1 cellular context compared by ENCODE assay signal in the genomic region with DNA sequence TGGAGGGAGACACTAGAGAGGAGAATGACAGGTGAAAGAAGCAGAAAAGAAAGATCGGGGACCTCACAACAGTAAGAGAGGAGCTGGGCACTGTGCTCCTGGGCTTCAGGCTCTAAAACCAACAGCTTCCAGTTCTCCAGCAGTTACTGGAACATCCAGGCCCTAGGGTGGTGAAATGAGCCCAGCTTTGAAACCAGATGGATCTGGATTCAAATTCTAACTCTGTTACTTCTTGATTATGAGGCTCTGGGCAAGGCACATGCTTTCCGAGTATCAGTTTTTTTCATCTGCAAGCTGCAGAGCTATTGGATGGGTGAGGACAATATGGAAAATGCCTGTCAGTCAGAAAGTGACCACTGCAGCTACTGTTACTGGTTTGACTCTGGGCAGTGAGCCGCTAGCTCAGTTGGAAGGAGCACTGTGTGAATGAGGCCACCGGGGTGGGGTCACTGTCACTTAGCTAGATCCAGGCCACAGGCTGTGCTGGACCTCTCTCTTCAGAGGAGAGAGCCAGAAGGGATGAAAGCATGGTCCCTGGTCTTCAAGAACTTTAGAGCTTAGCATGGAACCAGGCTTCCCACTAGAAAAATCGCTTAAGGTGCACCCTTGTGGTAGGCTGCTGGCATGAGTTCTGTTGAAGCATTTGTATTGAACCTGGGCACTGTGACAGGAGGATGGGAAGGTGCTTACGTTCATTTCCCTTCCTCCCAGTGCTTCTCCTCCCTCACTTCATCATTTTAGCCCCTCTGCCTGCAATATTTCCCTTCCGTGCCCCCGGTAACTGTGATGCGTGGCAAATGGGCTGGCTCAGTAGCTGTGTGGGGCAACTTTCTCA.
TF ChIP-seq lines count a peak whose summit lies in the region.

No MANE protein-coding gene starts in this region.

TF ChIP-seq in HepG2, 621 proteins besides CTCF, POLR2A, EP300 and RAD21:
- TF ChIP-seq RFX5 (IDR thresholded peaks at IDR 0.05; ENCODE audit: low read depth, low read length), result peak; percentile 32; the same call in 1 of the 2 replicates
- TF ChIP-seq ZBTB39 (CRISPR knock-in tag; IDR thresholded peaks at IDR 0.05), result 0 out of 2 replicates have a peak, but pooled peaks have one; percentile 23
- no peak for TF ChIP-seq ZNF451 (CRISPR knock-in tag; IDR thresholded peaks at IDR 0.05)
- TF ChIP-seq SP140L (CRISPR knock-in tag; IDR thresholded peaks at IDR 0.05; ENCODE audit: borderline replicate concordance), result no peak
- TF ChIP-seq ZNF430 (CRISPR knock-in tag; IDR thresholded peaks at IDR 0.05), result 0 out of 2 replicates have a peak, but pooled peaks have one; percentile 31
- TF ChIP-seq HES4 (CRISPR knock-in tag; IDR thresholded peaks at IDR 0.05; ENCODE audit: borderline replicate concordance), result no peak
TF ChIP-seq in HepG2: peak in this region for 3.
